ENCODE assay signal across 25 cellular contexts in genomic region chr2:159349674-159350299, GRCh38.
DNase-seq lines count a peak whose midpoint lies in the region; ATAC-seq and TF ChIP-seq lines count a peak whose summit lies in the region.
"Had no signal": no experiment of that assay in that cellular context is flagged by ENCODE, and none has a peak within 500 bp of the region (broad histone marks: within the 10 kb centered on the region; RNA-seq: fewer than 3 reads in every experiment).

No MANE protein-coding gene starts in this region.

- no peaks in the 10 kb centered on the region for H3K36me3 Mint-ChIP-seq in glutamatergic neuron (ENCODE audit: unreplicated experiment)

- ATAC-seq in HG03280 (IDR thresholded peaks at IDR 0.05; ENCODE audit: unreplicated experiment), result no peak
- ATAC-seq: activated T-cell treated with anti-CD3 and anti-CD28 coated beads, Interleukin-2, amount 50 U/mL, for 4 hours; stimulated activated naive CD8-positive, alpha-beta T cell treated with anti-CD3 and anti-CD28 coated beads, Interleukin-15, Interleukin-2, amounts not matched to agents 100 U/mL and 50 U/mL, for 24 hours; upper lobe of right lung had no signal

- intact Hi-C loops in vagina (cut with DNase I), result no loop called here

- no peaks in the 10 kb centered on the region for H3K27me3 ChIP-seq in vagina
- H3K27me3 ChIP-seq: adrenal gland, upper lobe of right lung had no signal

- H3K36me3 ChIP-seq in vagina, result peaks cover 0 to 26% of the 10 kb centered on the region in 2 donors

- H3K9me3 ChIP-seq in vagina, result no peaks in the 10 kb centered on the region
- H3K9me3 ChIP-seq: adrenal gland, upper lobe of right lung had no signal

- H3K4me3 ChIP-seq in vagina, result no peak overlapping the region
- H3K4me3 ChIP-seq: adrenal gland, smooth muscle cell, upper lobe of right lung had no signal

- H3K4me1 Mint-ChIP-seq in glutamatergic neuron (ENCODE audit: low read depth, unreplicated experiment), result no peaks in the 10 kb centered on the region
- H3K4me1 Mint-ChIP-seq: brain, memory B cell had no signal

- H3K27ac Mint-ChIP-seq in glutamatergic neuron (ENCODE audit: unreplicated experiment), result peak overlapping the region; percentile 18
- H3K27ac Mint-ChIP-seq: activated naive CD4-positive, alpha-beta T cell treated with anti-CD3 and anti-CD28 coated beads for 36 hours; brain; HFFc6; memory B cell had no signal

- no peak overlapping the region for H3K27ac ChIP-seq in vagina
- H3K27ac ChIP-seq: adrenal gland, C4-2B, upper lobe of right lung had no signal

- peaks cover 3% of the 10 kb centered on the region for H3K27me3 Mint-ChIP-seq in glutamatergic neuron (ENCODE audit: unreplicated experiment)
- H3K27me3 Mint-ChIP-seq: brain, memory B cell had no signal

- no peaks in the 10 kb centered on the region for H3K9me3 Mint-ChIP-seq in glutamatergic neuron (ENCODE audit: unreplicated experiment)
- H3K9me3 Mint-ChIP-seq: activated naive CD4-positive, alpha-beta T cell treated with anti-CD3 and anti-CD28 coated beads for 36 hours; activated T-cell treated with anti-CD3 and anti-CD28 coated beads, Interleukin-2, amount 50 U/mL, for 4 hours; HFFc6; memory B cell had no signal

- H3K4me3 Mint-ChIP-seq in glutamatergic neuron (ENCODE audit: unreplicated experiment), result no peak overlapping the region
- H3K4me3 Mint-ChIP-seq: activated naive CD4-positive, alpha-beta T cell treated with anti-CD3 and anti-CD28 coated beads for 36 hours; activated T-cell treated with anti-CD3 and anti-CD28 coated beads, Interleukin-2, amount 50 U/mL, for 4 hours; brain; HFFc6; memory B cell had no signal

- TF ChIP-seq CTCF in glutamatergic neuron (IDR thresholded peaks at IDR 0.05; ENCODE audit: partially characterized antibody, unreplicated experiment), result no peak
- TF ChIP-seq CTCF in vagina (IDR thresholded peaks at IDR 0.05), result no peak

- DNase-seq in EL (peak; percentile 4), HT1080 (ENCODE audit: low read depth) (peak; percentile 81), amniotic epithelial cell (ENCODE audit: low read depth) (peak; percentile 17), glutamatergic neuron (no peak), vagina (ENCODE audit: extremely low spot score in 2 of 2) (no peak), dedifferentiated amniotic fluid mesenchymal stem cell (ENCODE audit: extremely low spot score) (no peak), DMS 273 (lab: John Stamatoyannopoulos, UW; ENCODE audit: unreplicated experiment) (no peak)
- DNase-seq: activated CD4-positive, alpha-beta T cell treated with anti-CD3 and anti-CD28 coated beads for 48 hours; activated naive CD4-positive, alpha-beta T cell treated with anti-CD3 and anti-CD28 coated beads for 36 hours; activated T-cell treated with anti-CD3 and anti-CD28 coated beads, Interleukin-2, amount 50 U/mL, for 4 hours; adrenal gland; DND-41; HFFc6; KBM-7; NCI-H1417; NCI-H2029; NCI-H526; SIG-M5; stimulated activated naive CD8-positive, alpha-beta T cell treated with anti-CD3 and anti-CD28 coated beads, Interleukin-15, Interleukin-2, amounts not matched to agents 100 U/mL and 50 U/mL, for 24 hours; upper lobe of right lung had no signal

- TF ChIP-seq POLR2A in vagina (IDR thresholded peaks at IDR 0.05), result no peak

- H3K4me1 ChIP-seq in vagina, result no peaks in the 10 kb centered on the region
- H3K4me1 ChIP-seq: upper lobe of right lung had no signal

Comparison
In these comparisons a context has a peak if more than half of its experiments do, and no peak if none do; other contexts are left out.
1. DNase-seq: peak in EL (single experiment), HT1080 (single experiment) and amniotic epithelial cell (single experiment); none in glutamatergic neuron (single experiment), vagina (0 of 2), dedifferentiated amniotic fluid mesenchymal stem cell (single experiment) and DMS 273 (single experiment).